ENCODE assay signal across 11 cellular contexts in the genomic region with DNA sequence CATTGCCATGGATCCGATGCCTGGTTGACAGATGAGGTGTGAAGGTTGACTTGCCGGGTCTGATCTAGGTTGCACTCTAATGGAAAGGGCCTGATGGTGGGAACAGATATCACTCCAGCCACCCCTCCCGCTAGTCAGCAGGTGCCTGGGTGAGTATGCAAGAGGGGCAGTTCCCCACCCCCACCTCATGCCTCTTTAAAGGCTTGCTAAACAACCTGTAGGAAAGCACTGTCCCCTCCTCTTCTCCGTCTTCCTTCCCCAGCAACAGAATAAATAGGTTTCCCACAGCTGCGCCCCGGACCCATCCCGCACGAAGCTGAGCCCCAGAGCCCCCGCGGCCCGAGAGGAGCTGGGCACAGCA. TPM values are rescaled to one million over a fixed set of nuclear protein-coding genes. Genes with fewer than 3 reads are reported as not detected.
A peak's percentile ranks its signal among the peaks of the same experiment; 100 is the strongest.
DNase-seq lines count a peak whose midpoint lies in the region; ATAC-seq and TF ChIP-seq lines count a peak whose summit lies in the region.
"Had no signal": no experiment of that assay in that cellular context is flagged by ENCODE, and none has a peak within 500 bp of the region (broad histone marks: within the 10 kb centered on the region; RNA-seq: fewer than 3 reads in every experiment).

No MANE protein-coding gene starts in this region.

- peak overlapping the region; percentile 45 for H3K4me3 Mint-ChIP-seq in stimulated activated naive CD8-positive, alpha-beta T cell treated with anti-CD3 and anti-CD28 coated beads, Interleukin-15, Interleukin-2, amounts not matched to agents 100 ng/mL and 50 ng/mL, for 24 hours
- H3K4me3 Mint-ChIP-seq in chondrocyte (ENCODE audit: unreplicated experiment): peak overlapping the region; percentile 81
- peak overlapping the region; percentile 92 for H3K4me3 Mint-ChIP-seq in neural crest cell

- H3K27me3 Mint-ChIP-seq in stimulated activated naive CD8-positive, alpha-beta T cell treated with anti-CD3 and anti-CD28 coated beads, Interleukin-15, Interleukin-2, amounts not matched to agents 100 ng/mL and 50 ng/mL, for 24 hours: peaks cover 74% of the 10 kb centered on the region
- H3K27me3 Mint-ChIP-seq in chondrocyte (ENCODE audit: low read depth): peaks cover 65% of the 10 kb centered on the region
- H3K27me3 Mint-ChIP-seq in neural crest cell (ENCODE audit: low read depth): peaks cover 94% of the 10 kb centered on the region

- peaks cover 13% of the 10 kb centered on the region for H3K4me1 Mint-ChIP-seq in stimulated activated naive CD8-positive, alpha-beta T cell treated with anti-CD3 and anti-CD28 coated beads, Interleukin-15, Interleukin-2, amounts not matched to agents 100 ng/mL and 50 ng/mL, for 24 hours (ENCODE audit: low read depth)
- H3K4me1 Mint-ChIP-seq in chondrocyte (ENCODE audit: low read depth) (peaks cover 19% of the 10 kb centered on the region), neural crest cell (peaks cover 22% of the 10 kb centered on the region)

- no peaks in the 10 kb centered on the region for H3K36me3 Mint-ChIP-seq in stimulated activated naive CD8-positive, alpha-beta T cell treated with anti-CD3 and anti-CD28 coated beads, Interleukin-15, Interleukin-2, amounts not matched to agents 100 ng/mL and 50 ng/mL, for 24 hours (ENCODE audit: low read depth)
- no peaks in the 10 kb centered on the region for H3K36me3 Mint-ChIP-seq in chondrocyte (ENCODE audit: low read depth)
- H3K36me3 Mint-ChIP-seq in neural crest cell (ENCODE audit: low read depth): no peaks in the 10 kb centered on the region

- ATAC-seq in stimulated activated naive CD8-positive, alpha-beta T cell treated with anti-CD3 and anti-CD28 coated beads, Interleukin-15, Interleukin-2, amounts not matched to agents 100 U/mL and 50 U/mL, for 24 hours: no peak
- ATAC-seq in HG02642 (IDR thresholded peaks at IDR 0.05; ENCODE audit: poor library complexity, unreplicated experiment): no peak
- no peak for ATAC-seq in GM21526 (IDR thresholded peaks at IDR 0.05; ENCODE audit: low FRiP score, unreplicated experiment)

- H3K27ac Mint-ChIP-seq in stimulated activated naive CD8-positive, alpha-beta T cell treated with anti-CD3 and anti-CD28 coated beads, Interleukin-15, Interleukin-2, amounts not matched to agents 100 ng/mL and 50 ng/mL, for 24 hours: no peak overlapping the region
- no peak overlapping the region for H3K27ac Mint-ChIP-seq in chondrocyte (ENCODE audit: unreplicated experiment)
- no peak overlapping the region for H3K27ac Mint-ChIP-seq in neural crest cell (ENCODE audit: unreplicated experiment)

- no peaks in the 10 kb centered on the region for H3K9me3 Mint-ChIP-seq in stimulated activated naive CD8-positive, alpha-beta T cell treated with anti-CD3 and anti-CD28 coated beads, Interleukin-15, Interleukin-2, amounts not matched to agents 100 ng/mL and 50 ng/mL, for 24 hours
- H3K9me3 Mint-ChIP-seq in chondrocyte (ENCODE audit: low read depth) (peaks cover 4% of the 10 kb centered on the region), neural crest cell (no peaks in the 10 kb centered on the region)

- no peak for DNase-seq in stimulated activated naive CD8-positive, alpha-beta T cell treated with anti-CD3 and anti-CD28 coated beads, Interleukin-15, Interleukin-2, amounts not matched to agents 100 U/mL and 50 U/mL, for 24 hours
- DNase-seq in chondrocyte (ENCODE audit: low spot score) (no peak), neural crest cell (ENCODE audit: low read depth, low spot score) (no peak), kidney tubule cell (ENCODE audit: low spot score) (no peak), NCI-H1694 treated with DMSO at 0.1 percent for 48 hours (lab: John Stamatoyannopoulos, UW) (no peak)
- DNase-seq: erythroblast, NCI-H1048, PC-9 had no signal

- no peak for TF ChIP-seq CTCF in chondrocyte (IDR thresholded peaks at IDR 0.05)
- TF ChIP-seq CTCF in neural crest cell (conservative IDR thresholded peaks at IDR 0.05): no peak

RNA-seq across cellular contexts. Expression of a gene that starts 0.7 kb away (rescaled TPM):
- total RNA-seq in chondrocyte (0.19 to 0.36 TPM (median 0.20 TPM) in 3 replicates), neural crest cell (3.3 and 3.6 TPM in 2 replicates)
- total RNA-seq: PC-9 had no signal
